In genomic region chr12:212383-212798, GRCh38 we compare ENCODE assay signal across 22 cellular contexts. TPM values are rescaled to one million over a fixed set of nuclear protein-coding genes. Genes with fewer than 3 reads are reported as not detected.
DNase-seq lines count a peak whose midpoint lies in the region; ATAC-seq, FAIRE-seq and TF ChIP-seq lines count a peak whose summit lies in the region.
"Had no signal": no experiment of that assay in that cellular context is flagged by ENCODE, and none has a peak within 500 bp of the region (broad histone marks: within the 10 kb centered on the region; RNA-seq: fewer than 3 reads in every experiment).

No MANE protein-coding gene starts in this region.

- no peaks in the 10 kb centered on the region for H3K9me3 ChIP-seq in A549
- H3K9me3 ChIP-seq: adrenal gland had no signal

- H3K4me3 Mint-ChIP-seq in activated B cell treated with CpG ODN at 0.5 μM for 24 hours (peak overlapping the region; percentile 19), memory B cell (peak overlapping the region; percentile 25)
- H3K4me3 Mint-ChIP-seq: activated CD8-positive, alpha-beta T cell treated with anti-CD3 and anti-CD28 coated beads, Interleukin-2, amount 10 ng/mL, durations not matched to agents 7 days and 5 days; activated T-helper 1 cell treated with anti-CD3 and anti-CD28 coated beads, Interleukin-12 subunit alpha, Interleukin-12 subunit beta, Interleukin-2, Interleukin-4 antibody, amounts not matched to agents 30 ng/mL and 10 ng/mL and 1 ng/mL, durations not matched to agents 14 hours and 24 hours and 36 hours had no signal

- H3K27me3 ChIP-seq in HL-60 (ENCODE audit: insufficient read depth, poor library complexity, severe bottlenecking), result peaks cover 2% of the 10 kb centered on the region
- H3K27me3 ChIP-seq: adrenal gland had no signal

- DNase-seq in A549 (ENCODE audit: low read depth in 1 of 2, low spot score in 1 of 2) (no peak), HL-60 (ENCODE audit: low read depth in 1 of 2, low spot score in 1 of 2) (peak in 1 of 2 experiments; percentile 22), activated B cell treated with CpG ODN at 0.5 μM for 24 hours (no peak), memory B cell (ENCODE audit: low spot score in 2 of 2) (no peak), T-helper 2 cell (no peak)
- no peak for DNase-seq in activated CD4-positive, alpha-beta T cell treated with anti-CD3 and anti-CD28 coated beads for 4 hours
- DNase-seq: activated CD8-positive, alpha-beta T cell treated with anti-CD3 and anti-CD28 coated beads, Interleukin-2, amount 10 ng/mL, durations not matched to agents 7 days and 5 days; cerebellar nuclear complex; GF-D8; KBM-7; NCI-H146; NCI-H226; PC-3; stimulated activated CD4-positive, alpha-beta T cell treated with anti-CD3 and anti-CD28 coated beads, Interleukin-4, amount 100 ng/mL, for 1 hour had no signal

- WGBS in A549 (ENCODE audit: missing lambda C conversion rate), result 86% methylated on average over 11 of the region's 11 CpGs

- H3K9me3 Mint-ChIP-seq in activated B cell treated with CpG ODN at 0.5 μM for 24 hours (no peaks in the 10 kb centered on the region), memory B cell (peaks cover 3% of the 10 kb centered on the region)
- H3K9me3 Mint-ChIP-seq: activated T-helper 1 cell treated with anti-CD3 and anti-CD28 coated beads, Interleukin-12 subunit alpha, Interleukin-12 subunit beta, Interleukin-2, Interleukin-4 antibody, amounts not matched to agents 30 ng/mL and 10 ng/mL and 1 ng/mL, durations not matched to agents 14 hours and 24 hours and 36 hours had no signal

- H3K27ac ChIP-seq in A549 (0 out of 6 replicates have a peak overlapping the region, but pooled peaks of 1 of the 2 experiments have one; percentile 8), HL-60 (replicated peaks) (peak overlapping the region; percentile 7; the same call in 1 of the 2 replicates)

- no peak for TF ChIP-seq EP300 in A549 (IDR thresholded peaks at IDR 0.05)

- TF ChIP-seq POLR2A in A549 (IDR thresholded peaks at IDR 0.05; ENCODE audit: low read length), result no peak

- CTCF ChIA-PET in A549 (lab: Yijun Ruan, JAX), result interaction anchor here (0.7 to 1.9 kb wide), 5 partner anchors 9 to 23 kb away, joined by 3 to 9 read pairs (median 7); no protein-coding TSS in a partner anchor
- CTCF ChIA-PET in activated B cell treated with CpG ODN at 0.5 μM for 24 hours (lab: Charles Lee), result no interaction called here

- peak overlapping the region; percentile 31; the same call in 1 of the 3 replicates for H3K4me2 ChIP-seq in A549

- H3K27ac Mint-ChIP-seq in activated B cell treated with CpG ODN at 0.5 μM for 24 hours (no peak overlapping the region), memory B cell (peak overlapping the region; percentile 2)
- H3K27ac Mint-ChIP-seq: activated CD8-positive, alpha-beta T cell treated with anti-CD3 and anti-CD28 coated beads, Interleukin-2, amount 10 ng/mL, durations not matched to agents 7 days and 5 days; activated T-helper 1 cell treated with anti-CD3 and anti-CD28 coated beads, Interleukin-12 subunit alpha, Interleukin-12 subunit beta, Interleukin-2, Interleukin-4 antibody, amounts not matched to agents 30 ng/mL and 10 ng/mL and 1 ng/mL, durations not matched to agents 14 hours and 24 hours and 36 hours had no signal

- no peak for ATAC-seq in A549
- no peak for ATAC-seq in activated B cell treated with CpG ODN at 0.5 μM for 24 hours (ENCODE audit: low read depth)
- peak; percentile 59 for ATAC-seq in memory B cell (ENCODE audit: low read depth)
- ATAC-seq in GM18861 (IDR thresholded peaks at IDR 0.05; ENCODE audit: unreplicated experiment), result no peak
- ATAC-seq in HG02970 (IDR thresholded peaks at IDR 0.05; ENCODE audit: low FRiP score, unreplicated experiment), result no peak
- ATAC-seq: activated CD8-positive, alpha-beta T cell treated with anti-CD3 and anti-CD28 coated beads, Interleukin-2, amount 10 ng/mL, durations not matched to agents 7 days and 5 days; PC-3; SK-N-SH treated with all-trans-retinoic acid at 6 μM for 48 hours had no signal

- H3K4me1 Mint-ChIP-seq in activated B cell treated with CpG ODN at 0.5 μM for 24 hours (peaks cover 17% of the 10 kb centered on the region), memory B cell (peaks cover 9% of the 10 kb centered on the region)

- no peak for TF ChIP-seq RAD21 in A549 (conservative IDR thresholded peaks at IDR 0.05 in 1 of 2, IDR thresholded peaks at IDR 0.05 in 1 of 2)

- POLR2A ChIA-PET in A549 (lab: Yijun Ruan, JAX) (no interaction called here), activated B cell treated with CpG ODN at 0.5 μM for 24 hours (lab: Charles Lee) (no interaction called here)

- H3K36me3 Mint-ChIP-seq in activated B cell treated with CpG ODN at 0.5 μM for 24 hours (ENCODE audit: low read depth) (no peaks in the 10 kb centered on the region), memory B cell (peaks cover 4% of the 10 kb centered on the region)

- no peak for TF ChIP-seq CTCF in A549 (IDR thresholded peaks at IDR 0.05)
- TF ChIP-seq CTCF in HL-60 (IDR thresholded peaks at IDR 0.05; ENCODE audit: insufficient read depth, low read length), result no peak
- no peak for TF ChIP-seq CTCF in activated B cell treated with CpG ODN at 0.5 μM for 24 hours (IDR thresholded peaks at IDR 0.05)

- peaks cover 45% of the 10 kb centered on the region for H3K27me3 Mint-ChIP-seq in activated B cell treated with CpG ODN at 0.5 μM for 24 hours
- peaks cover 37% of the 10 kb centered on the region for H3K27me3 Mint-ChIP-seq in memory B cell

- peaks cover 18% of the 10 kb centered on the region for H3K4me1 ChIP-seq in A549
- H3K4me1 ChIP-seq: adrenal gland had no signal

- no peak for FAIRE-seq in A549 (lab: Jason Lieb, UNC)
- FAIRE-seq: frontal cortex had no signal

- H3K4me3 ChIP-seq in A549 (no peak overlapping the region), HL-60 (replicated peaks; ENCODE audit: insufficient read depth, low read length) (peak overlapping the region; percentile 24)

- intact Hi-C loops in activated B cell treated with CpG ODN at 0.5 μM for 24 hours (cut with micrococcal nuclease), result no loop called here

TF ChIP-seq in A549, 52 proteins besides CTCF, POLR2A, EP300 and RAD21:
- TF ChIP-seq CBX2 (IDR thresholded peaks at IDR 0.05; ENCODE audit: borderline replicate concordance, low read depth) (no peak), TP53 (CRISPR knock-in tag; IDR thresholded peaks at IDR 0.05) (no peak), REST (IDR thresholded peaks at IDR 0.05) (no peak), EHMT2 (IDR thresholded peaks at IDR 0.05; ENCODE audit: low read depth) (no peak)

RNA-seq across cellular contexts. Expression of gene SLC6A12, which starts 1.6 kb away (rescaled TPM):
- polyA plus RNA-seq in A549 (2011; rRNA removed) (0.78 and 1.2 TPM in 2 replicates), A549 (2017; fragmentation: RNase III; extraction: RNeasy Plus Mini Kit Qiagen cat#74134 plus additional on column Dnase treatment) (0.88 to 4.4 TPM (median 3.9 TPM) in 3 replicates)
- polyA plus RNA-seq in A549 (2012; cell fraction: cytosol; rRNA removed), result 0.08 and 0.29 TPM in 2 replicates
- polyA plus RNA-seq in A549 (2012; cell fraction: nucleus; rRNA removed), result 0.39 and 0.42 TPM in 2 replicates
- 2.3 and 3.7 TPM in 2 replicates for polyA minus RNA-seq in A549 (2011; rRNA and poly(A)+ RNA removed)
- total RNA-seq in activated B cell treated with CpG ODN at 0.5 μM for 24 hours, result not detected in 2 replicates
- total RNA-seq: activated CD8-positive, alpha-beta T cell treated with anti-CD3 and anti-CD28 coated beads, Interleukin-2, amount 10 ng/mL, durations not matched to agents 7 days and 5 days; activated T-helper 1 cell treated with anti-CD3 and anti-CD28 coated beads, Interleukin-12 subunit alpha, Interleukin-12 subunit beta, Interleukin-2, Interleukin-4 antibody, amounts not matched to agents 30 ng/mL and 10 ng/mL and 1 ng/mL, durations not matched to agents 14 hours and 24 hours and 36 hours; PC-3 had no signal

RNA-seq across cellular contexts. Expression of gene SLC6A13, which starts 50.2 kb away (rescaled TPM):
- polyA plus RNA-seq in A549 (2011; rRNA removed), result 0.22 and 0.43 TPM in 2 replicates
- 0.09 and 0.11 TPM in 2 replicates for polyA plus RNA-seq in A549 (2012; cell fraction: cytosol; rRNA removed)
- 1.0 and 1.4 TPM in 2 replicates for polyA plus RNA-seq in A549 (2012; cell fraction: nucleus; rRNA removed)
- 0.20 to 0.61 TPM (median 0.49 TPM) in 3 replicates for polyA plus RNA-seq in A549 (2017; fragmentation: RNase III; extraction: RNeasy Plus Mini Kit Qiagen cat#74134 plus additional on column Dnase treatment)
- 0.17 and 0.24 TPM in 2 replicates for polyA minus RNA-seq in A549 (2011; rRNA and poly(A)+ RNA removed)
- total RNA-seq in activated B cell treated with CpG ODN at 0.5 μM for 24 hours, result 0.38 TPM in 1 of 2 replicates, not detected in the other
- total RNA-seq: mesenteric fat pad, PC-3, ureter had no signal
